24 cellular contexts compared by ENCODE assay signal in the genomic region with DNA sequence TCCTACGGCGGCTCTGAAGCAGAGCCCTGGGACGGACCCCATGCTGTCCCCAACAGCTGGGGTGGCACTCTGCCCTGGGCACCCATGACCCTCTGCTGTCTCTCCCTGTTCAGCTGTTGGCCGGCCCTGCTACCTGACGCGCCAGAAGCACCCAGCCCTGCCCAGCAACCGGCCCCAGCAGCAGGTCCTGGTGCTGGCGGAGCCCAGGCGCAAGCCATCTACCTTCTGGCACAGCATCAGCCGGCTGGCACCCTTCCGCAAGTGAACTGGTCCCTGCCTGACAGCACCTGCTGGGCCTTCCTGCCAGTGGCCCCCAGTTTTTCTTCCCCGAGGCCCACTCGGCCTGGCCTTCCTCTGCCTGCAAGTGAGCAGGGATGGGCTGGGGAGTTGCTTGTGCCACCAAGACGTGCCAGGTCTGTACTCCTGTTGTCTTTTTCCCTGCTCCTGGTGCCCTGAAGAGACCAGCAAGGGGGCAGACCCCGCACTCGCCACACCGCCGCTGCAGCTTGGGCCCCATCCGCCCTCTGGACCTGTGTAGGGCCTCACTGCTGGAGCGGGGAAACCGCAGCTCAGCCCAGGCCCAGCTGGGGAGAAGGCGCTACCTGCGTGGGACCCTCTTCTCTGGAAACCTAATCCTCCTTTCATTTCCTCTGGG. TPM values are rescaled to one million over a fixed set of nuclear protein-coding genes. Genes with fewer than 3 reads are reported as not detected.
DNase-seq lines count a peak whose midpoint lies in the region; ATAC-seq and TF ChIP-seq lines count a peak whose summit lies in the region.
"Had no signal": no experiment of that assay in that cellular context is flagged by ENCODE, and none has a peak within 500 bp of the region (broad histone marks: within the 10 kb centered on the region; RNA-seq: fewer than 3 reads in every experiment).

No MANE protein-coding gene starts in this region.

- TF ChIP-seq CTCF in right lobe of liver (IDR thresholded peaks at IDR 0.05) (no peak), brain microvascular endothelial cell (IDR thresholded peaks at IDR 0.05; ENCODE audit: low read depth, low read length, missing control alignments) (no peak)

- no peaks in the 10 kb centered on the region for H3K4me1 ChIP-seq in right lobe of liver
- H3K4me1 ChIP-seq: breast epithelium, uterus had no signal

- DNase-seq in activated naive CD4-positive, alpha-beta T cell treated with anti-CD3 and anti-CD28 coated beads, Interleukin-2, amount 50 U/mL, for 72 hours (ENCODE audit: low spot score in 2 of 2): no peak
- DNase-seq in activated naive CD4-positive, alpha-beta T cell treated with anti-CD3 and anti-CD28 coated beads, Interleukin-2, amount 50 U/mL, for 16 hours: no peak
- DNase-seq in right lobe of liver (peak in 1 of 3 donors; percentile 53), brain microvascular endothelial cell (no peak), mucosa of gallbladder (ENCODE audit: low spot score) (no peak)
- no peak for DNase-seq in stimulated activated naive B cell treated with anti-CD40 and anti-IgM and Interleukin-4, amounts not matched to agents 10 μg/mL and 1 μg/mL and 100 μg/mL, for 72 hours
- DNase-seq: activated CD4-positive, alpha-beta memory T cell treated with anti-CD3 and anti-CD28 coated beads, Interleukin-2, amount 10 ng/mL, durations not matched to agents 7 days and 5 days; activated naive CD8-positive, alpha-beta T cell treated with anti-CD3 and anti-CD28 coated beads, Interleukin-2, amount 50 U/mL, for 24 hours; activated T-cell treated with anti-CD3 and anti-CD28 coated beads, Interleukin-2, amount 50 U/mL, for 72 hours; CD4-positive, CD25-positive, alpha-beta regulatory T cell; GM23248; immature natural killer cell; KBM-7; NCI-H2029; NCI-H446; retina; SHP77; uterus; WERI-Rb-1 had no signal

- no peak overlapping the region for H3K27ac ChIP-seq in right lobe of liver
- H3K27ac ChIP-seq in brain microvascular endothelial cell: no peak overlapping the region
- H3K27ac ChIP-seq: breast epithelium, GM23248, neutrophil, uterus, WERI-Rb-1 had no signal

- H3K27me3 Mint-ChIP-seq in activated T-helper 17 cell treated with anti-CD3 and anti-CD28 coated beads, Interleukin-2, amount 50 U/mL, for 72 hours: no peaks in the 10 kb centered on the region
- peaks cover 7% of the 10 kb centered on the region in 2 donors for H3K27me3 Mint-ChIP-seq in stimulated activated naive B cell treated with anti-CD40 and anti-IgM and Interleukin-4, amounts not matched to agents 10 μg/mL and 1 μg/mL and 100 μg/mL, for 72 hours
- H3K27me3 Mint-ChIP-seq: activated CD4-positive, alpha-beta memory T cell treated with anti-CD3 and anti-CD28 coated beads, Interleukin-2, amount 10 ng/mL, durations not matched to agents 7 days and 5 days; activated naive CD8-positive, alpha-beta T cell treated with anti-CD3 and anti-CD28 coated beads, Interleukin-2, amount 50 U/mL, for 24 hours had no signal

- no peak for TF ChIP-seq POLR2A in right lobe of liver (IDR thresholded peaks at IDR 0.05)

- in situ Hi-C loops in brain microvascular endothelial cell (cut with HindIII; ENCODE audit: low pct_ligation_motif_present, low sequenced_read_pairs): no loop called here

- peak overlapping the region; percentile 56 to 68 for H3K27ac Mint-ChIP-seq in activated naive CD4-positive, alpha-beta T cell treated with anti-CD3 and anti-CD28 coated beads, Interleukin-2, amount 50 U/mL, for 72 hours
- H3K27ac Mint-ChIP-seq in activated T-helper 17 cell treated with anti-CD3 and anti-CD28 coated beads, Interleukin-2, amount 50 U/mL, for 72 hours: peak overlapping the region; percentile 33
- peak overlapping the region; percentile 67 for H3K27ac Mint-ChIP-seq in stimulated activated naive B cell treated with anti-CD40 and anti-IgM and Interleukin-4, amounts not matched to agents 10 μg/mL and 1 μg/mL and 100 μg/mL, for 72 hours
- H3K27ac Mint-ChIP-seq: activated CD4-positive, alpha-beta memory T cell treated with anti-CD3 and anti-CD28 coated beads, Interleukin-2, amount 10 ng/mL, durations not matched to agents 7 days and 5 days; activated naive CD8-positive, alpha-beta T cell treated with anti-CD3 and anti-CD28 coated beads, Interleukin-2, amount 50 U/mL, for 24 hours; activated T-cell treated with anti-CD3 and anti-CD28 coated beads, Interleukin-2, amount 50 U/mL, for 72 hours; CD4-positive, CD25-positive, alpha-beta regulatory T cell; mesothelial cell of epicardium had no signal

- H3K36me3 Mint-ChIP-seq in activated naive CD4-positive, alpha-beta T cell treated with anti-CD3 and anti-CD28 coated beads, Interleukin-2, amount 50 U/mL, for 72 hours: no peaks in the 10 kb centered on the region
- peaks cover 50% of the 10 kb centered on the region for H3K36me3 Mint-ChIP-seq in activated T-helper 17 cell treated with anti-CD3 and anti-CD28 coated beads, Interleukin-2, amount 50 U/mL, for 72 hours (ENCODE audit: low read depth)
- peaks cover 44 to 55% of the 10 kb centered on the region in 2 donors for H3K36me3 Mint-ChIP-seq in stimulated activated naive B cell treated with anti-CD40 and anti-IgM and Interleukin-4, amounts not matched to agents 10 μg/mL and 1 μg/mL and 100 μg/mL, for 72 hours

- WGBS in right lobe of liver (ENCODE audit: insufficient coverage, low coverage, low lambda C conversion rate, missing lambda C conversion rate): no CpG with 5 or more reads among the region's 23 CpGs

- peak in 1 of 2 donors; percentile 18 for ATAC-seq in activated naive CD4-positive, alpha-beta T cell treated with anti-CD3 and anti-CD28 coated beads, Interleukin-2, amount 50 U/mL, for 72 hours
- no peak for ATAC-seq in activated T-helper 17 cell treated with anti-CD3 and anti-CD28 coated beads, Interleukin-2, amount 50 U/mL, for 72 hours (replicated peaks)
- peak in 3 of 4 donors; percentile 5 to 15 (median 13) for ATAC-seq in right lobe of liver
- no peak for ATAC-seq in stimulated activated naive B cell treated with anti-CD40 and anti-IgM and Interleukin-4, amounts not matched to agents 10 μg/mL and 1 μg/mL and 100 μg/mL, for 72 hours (replicated peaks)
- ATAC-seq in HG02840 (IDR thresholded peaks at IDR 0.05; ENCODE audit: low FRiP score, unreplicated experiment): no peak
- ATAC-seq: activated naive CD8-positive, alpha-beta T cell treated with anti-CD3 and anti-CD28 coated beads, Interleukin-2, amount 50 U/mL, for 24 hours; activated T-cell treated with anti-CD3 and anti-CD28 coated beads, Interleukin-2, amount 50 U/mL, for 72 hours had no signal

- no peak overlapping the region for H3K4me3 ChIP-seq in right lobe of liver
- no peak overlapping the region for H3K4me3 ChIP-seq in brain microvascular endothelial cell (ENCODE audit: low read depth, low read length)
- H3K4me3 ChIP-seq: breast epithelium, GM23248, uterus had no signal

- peaks cover 7% of the 10 kb centered on the region for H3K4me1 Mint-ChIP-seq in activated T-helper 17 cell treated with anti-CD3 and anti-CD28 coated beads, Interleukin-2, amount 50 U/mL, for 72 hours
- H3K4me1 Mint-ChIP-seq in stimulated activated naive B cell treated with anti-CD40 and anti-IgM and Interleukin-4, amounts not matched to agents 10 μg/mL and 1 μg/mL and 100 μg/mL, for 72 hours: peaks cover 7% of the 10 kb centered on the region in 2 donors
- H3K4me1 Mint-ChIP-seq: mesothelial cell of epicardium had no signal

- no peaks in the 10 kb centered on the region for H3K9me3 ChIP-seq in right lobe of liver
- H3K9me3 ChIP-seq: breast epithelium, neutrophil, uterus had no signal

- H3K4me3 Mint-ChIP-seq in activated T-helper 17 cell treated with anti-CD3 and anti-CD28 coated beads, Interleukin-2, amount 50 U/mL, for 72 hours: no peak overlapping the region
- H3K4me3 Mint-ChIP-seq in stimulated activated naive B cell treated with anti-CD40 and anti-IgM and Interleukin-4, amounts not matched to agents 10 μg/mL and 1 μg/mL and 100 μg/mL, for 72 hours: no peak overlapping the region
- H3K4me3 Mint-ChIP-seq: activated CD4-positive, alpha-beta memory T cell treated with anti-CD3 and anti-CD28 coated beads, Interleukin-2, amount 10 ng/mL, durations not matched to agents 7 days and 5 days; activated naive CD8-positive, alpha-beta T cell treated with anti-CD3 and anti-CD28 coated beads, Interleukin-2, amount 50 U/mL, for 24 hours; activated T-cell treated with anti-CD3 and anti-CD28 coated beads, Interleukin-2, amount 50 U/mL, for 72 hours; CD4-positive, CD25-positive, alpha-beta regulatory T cell; immature natural killer cell; mesothelial cell of epicardium had no signal

- H3K9me3 Mint-ChIP-seq in activated naive CD4-positive, alpha-beta T cell treated with anti-CD3 and anti-CD28 coated beads, Interleukin-2, amount 50 U/mL, for 72 hours: no peaks in the 10 kb centered on the region
- no peaks in the 10 kb centered on the region for H3K9me3 Mint-ChIP-seq in activated T-helper 17 cell treated with anti-CD3 and anti-CD28 coated beads, Interleukin-2, amount 50 U/mL, for 72 hours
- H3K9me3 Mint-ChIP-seq in stimulated activated naive B cell treated with anti-CD40 and anti-IgM and Interleukin-4, amounts not matched to agents 10 μg/mL and 1 μg/mL and 100 μg/mL, for 72 hours: no peaks in the 10 kb centered on the region
- H3K9me3 Mint-ChIP-seq: activated CD4-positive, alpha-beta memory T cell treated with anti-CD3 and anti-CD28 coated beads, Interleukin-2, amount 10 ng/mL, durations not matched to agents 7 days and 5 days; activated naive CD8-positive, alpha-beta T cell treated with anti-CD3 and anti-CD28 coated beads, Interleukin-2, amount 50 U/mL, for 24 hours; activated T-cell treated with anti-CD3 and anti-CD28 coated beads, Interleukin-2, amount 50 U/mL, for 72 hours; CD4-positive, CD25-positive, alpha-beta regulatory T cell; immature natural killer cell; mesothelial cell of epicardium had no signal

- H3K27me3 ChIP-seq in right lobe of liver (no peaks in the 10 kb centered on the region), brain microvascular endothelial cell (replicated peaks) (no peaks in the 10 kb centered on the region)
- H3K27me3 ChIP-seq: breast epithelium, uterus had no signal

- intact Hi-C loops in right lobe of liver (cut with DNase I): no loop called here

- H3K36me3 ChIP-seq in right lobe of liver (peaks cover 0 to 43% (median 11%) of the 10 kb centered on the region in 4 donors), brain microvascular endothelial cell (replicated peaks) (peaks cover 37% of the 10 kb centered on the region)
- H3K36me3 ChIP-seq: breast epithelium, uterus had no signal

RNA-seq across cellular contexts. Expression of a gene that starts 47.2 kb away (rescaled TPM):
- 10 to 100 TPM; 61.5 to 69.9 TPM for total RNA-seq in activated naive CD4-positive, alpha-beta T cell treated with anti-CD3 and anti-CD28 coated beads, Interleukin-2, amount 50 U/mL, for 72 hours
- 10 to 100 TPM; 69.2 to 77.1 TPM for total RNA-seq in activated T-helper 17 cell treated with anti-CD3 and anti-CD28 coated beads, Interleukin-2, amount 50 U/mL, for 72 hours
- total RNA-seq in right lobe of liver: 10 to 100 TPM; 28.1 to 69.7 (median 33.9) TPM
- 90.5 TPM for total RNA-seq in mucosa of gallbladder

RNA-seq across cellular contexts. Expression of a gene that starts 59.1 kb away (rescaled TPM):
- total RNA-seq in activated naive CD4-positive, alpha-beta T cell treated with anti-CD3 and anti-CD28 coated beads, Interleukin-2, amount 50 U/mL, for 72 hours: 10 to 100 TPM; 49.1 to 81.2 TPM
- 10 to 100 TPM; 59.8 to 64.5 TPM for total RNA-seq in activated T-helper 17 cell treated with anti-CD3 and anti-CD28 coated beads, Interleukin-2, amount 50 U/mL, for 72 hours
- 10 to 100 TPM in 4 of 6 experiments, 1 to 10 TPM in 2; 8.9 to 22.3 (median 17.5) TPM for total RNA-seq in right lobe of liver
- total RNA-seq in mucosa of gallbladder: 71.4 TPM

Comparison
In these comparisons a context has a peak if more than half of its experiments do, and no peak if none do; other contexts are left out.
1. ATAC-seq: peak in right lobe of liver (3 of 4); none in activated T-helper 17 cell treated with anti-CD3 and anti-CD28 coated beads, Interleukin-2, amount 50 U/mL, for 72 hours (single experiment), stimulated activated naive B cell treated with anti-CD40 and anti-IgM and Interleukin-4, amounts not matched to agents 10 μg/mL and 1 μg/mL and 100 μg/mL, for 72 hours (0 of 2) and HG02840 (single experiment).
2. Peak in every context shown above with its lines, with median percentiles within 50 percentile points of each other: H3K27ac Mint-ChIP-seq.